Comparison of ENCODE assay signal across 21 cellular contexts in the genomic region with DNA sequence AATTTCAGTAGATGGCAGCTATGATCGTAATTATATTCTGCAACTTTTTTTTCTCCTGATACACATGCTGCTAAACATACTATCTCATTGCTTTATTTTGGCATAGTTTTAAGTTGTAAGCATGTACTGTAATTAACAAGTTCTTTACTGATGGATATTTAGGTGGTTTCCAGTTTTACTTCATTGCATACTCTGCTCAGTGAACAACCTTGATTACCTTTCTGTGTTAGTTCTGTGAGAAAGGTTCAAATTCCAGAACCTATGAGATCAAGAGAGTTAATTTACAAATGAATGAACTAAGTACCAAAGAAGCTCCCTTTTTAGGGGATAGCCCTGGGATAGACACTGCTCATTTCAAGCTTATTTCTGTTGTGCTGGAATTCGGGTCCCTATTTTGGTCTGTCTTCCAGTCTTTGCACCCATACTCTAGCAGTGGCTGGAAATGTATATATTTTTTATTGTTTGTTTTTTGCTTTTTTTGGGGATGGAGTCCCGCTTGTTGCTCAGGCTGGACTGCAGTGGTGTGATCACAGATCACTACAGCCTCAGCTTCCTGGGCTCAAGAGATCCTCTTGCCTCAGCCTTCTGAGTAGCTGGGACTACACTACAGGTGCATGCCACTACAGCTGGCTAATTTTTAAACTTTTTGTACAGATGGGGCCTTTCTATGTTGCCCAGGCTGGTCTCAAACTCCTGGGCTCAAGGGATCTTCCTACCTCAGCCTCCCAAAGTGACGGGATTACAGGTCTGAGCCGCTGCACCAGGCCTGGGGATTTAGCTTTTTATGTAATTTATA. TPM values are rescaled to one million over a fixed set of nuclear protein-coding genes. Genes with fewer than 3 reads are reported as not detected.
DNase-seq lines count a peak whose midpoint lies in the region; ATAC-seq and TF ChIP-seq lines count a peak whose summit lies in the region.
"Had no signal": no experiment of that assay in that cellular context is flagged by ENCODE, and none has a peak within 500 bp of the region (broad histone marks: within the 10 kb centered on the region; RNA-seq: fewer than 3 reads in every experiment).

No MANE protein-coding gene starts in this region.

- H2BK120ac ChIP-seq in trophoblast cell (ENCODE audit: insufficient read depth, low read length, poor library complexity) = no peak overlapping the region

- no peak overlapping the region for H3K23ac ChIP-seq in trophoblast cell (ENCODE audit: low read length)

- H3K79me1 ChIP-seq in trophoblast cell (ENCODE audit: low read length) = no peaks in the 10 kb centered on the region

- no peak overlapping the region for H4K91ac ChIP-seq in trophoblast cell (ENCODE audit: low read depth, low read length)

- no peak overlapping the region for H3K4me3 Mint-ChIP-seq in activated CD8-positive, alpha-beta T cell treated with anti-CD3 and anti-CD28 coated beads for 36 hours
- H3K4me3 Mint-ChIP-seq in activated CD8-positive, alpha-beta T cell treated with anti-CD3 and anti-CD28 coated beads, Interleukin-2, amount 10 ng/mL, durations not matched to agents 7 days and 5 days = no peak overlapping the region
- H3K4me3 Mint-ChIP-seq: nephron progenitor cell had no signal

- H3K4me2 ChIP-seq in hepatocyte (peak overlapping the region; percentile 61), trophoblast cell (ENCODE audit: low read length) (no peak overlapping the region), MM.1S (ENCODE audit: low read depth, low read length) (no peak overlapping the region)

- no peak overlapping the region for H2AK5ac ChIP-seq in trophoblast cell (ENCODE audit: low read length)

- intact Hi-C loops in activated CD8-positive, alpha-beta T cell treated with anti-CD3 and anti-CD28 coated beads for 36 hours (cut with micrococcal nuclease) = no loop called here

- H2BK5ac ChIP-seq in trophoblast cell (ENCODE audit: low read depth, low read length, poor library complexity) = no peak overlapping the region

- no peak for DNase-seq in activated CD8-positive, alpha-beta T cell treated with anti-CD3 and anti-CD28 coated beads for 36 hours
- no peak for DNase-seq in activated CD8-positive, alpha-beta T cell treated with anti-CD3 and anti-CD28 coated beads, Interleukin-2, amount 10 ng/mL, durations not matched to agents 7 days and 5 days
- DNase-seq in hepatocyte (ENCODE audit: low spot score) (no peak), trophoblast cell (peak in 1 of 2 donors; percentile 28), islet precursor cell (no peak), MM.1S (no peak)
- DNase-seq in activated CD4-positive, alpha-beta T cell treated with anti-CD3 and anti-CD28 coated beads, Interleukin-2, amount 50 U/mL, for 48 hours = no peak
- DNase-seq: activated CD4-positive, alpha-beta T cell treated with anti-CD3 and anti-CD28 coated beads, Interleukin-2, amount 50 U/mL, for 4 hours; activated effector memory CD4-positive, alpha-beta T cell treated with Interleukin-2 at 50 U/mL for 16 hours; Calu3; dorsolateral prefrontal cortex; heart right ventricle; left lung; MG63; NCI-H82; nephron progenitor cell; stimulated activated CD4-positive, alpha-beta T cell treated with anti-CD3 and anti-CD28 coated beads, Interleukin-4, amount 100 ng/mL, for 1 hour; T-helper 9 cell had no signal

- H3K9ac ChIP-seq in HUES48 (ENCODE audit: low read depth, low read length) (no peak overlapping the region), trophoblast cell (ENCODE audit: low read length) (no peak overlapping the region), MM.1S (ENCODE audit: low read length) (no peak overlapping the region)

- no peak overlapping the region for H4K12ac ChIP-seq in trophoblast cell (ENCODE audit: low read depth, low read length)

- H2BK12ac ChIP-seq in trophoblast cell (ENCODE audit: low read length) = no peak overlapping the region

- H3K4me1 Mint-ChIP-seq in activated CD8-positive, alpha-beta T cell treated with anti-CD3 and anti-CD28 coated beads for 36 hours (ENCODE audit: low read depth) = peaks cover 92% of the 10 kb centered on the region
- peaks cover 61% of the 10 kb centered on the region for H3K4me1 Mint-ChIP-seq in activated CD8-positive, alpha-beta T cell treated with anti-CD3 and anti-CD28 coated beads, Interleukin-2, amount 10 ng/mL, durations not matched to agents 7 days and 5 days (ENCODE audit: low read depth)

- peaks cover 79% of the 10 kb centered on the region for H3K4me1 ChIP-seq in HUES48 (ENCODE audit: control insufficient read depth, insufficient read depth, low read length)
- peaks cover 53% of the 10 kb centered on the region for H3K4me1 ChIP-seq in hepatocyte (ENCODE audit: insufficient read depth)
- peaks cover 2 to 8% of the 10 kb centered on the region in 2 experiments for H3K4me1 ChIP-seq in trophoblast cell (ENCODE audit: control insufficient read depth in 1 of 2, insufficient read depth in 2 of 2, low read length in 2 of 2)
- H3K4me1 ChIP-seq in MM.1S (ENCODE audit: low read length) = peaks cover 3% of the 10 kb centered on the region

- TF ChIP-seq CTCF in activated CD8-positive, alpha-beta T cell treated with anti-CD3 and anti-CD28 coated beads for 36 hours (IDR thresholded peaks at IDR 0.05) = no peak
- TF ChIP-seq CTCF in hepatocyte (IDR thresholded peaks at IDR 0.05; ENCODE audit: poor library complexity) (no peak), MM.1S (IDR thresholded peaks at IDR 0.05; ENCODE audit: low read length) (no peak)

- H3K27ac Mint-ChIP-seq in activated CD8-positive, alpha-beta T cell treated with anti-CD3 and anti-CD28 coated beads for 36 hours = peak overlapping the region; percentile 7
- no peak overlapping the region for H3K27ac Mint-ChIP-seq in activated CD8-positive, alpha-beta T cell treated with anti-CD3 and anti-CD28 coated beads, Interleukin-2, amount 10 ng/mL, durations not matched to agents 7 days and 5 days
- H3K27ac Mint-ChIP-seq: nephron progenitor cell had no signal

- ATAC-seq in activated CD8-positive, alpha-beta T cell treated with anti-CD3 and anti-CD28 coated beads for 36 hours = no peak
- no peak for ATAC-seq in activated CD8-positive, alpha-beta T cell treated with anti-CD3 and anti-CD28 coated beads, Interleukin-2, amount 10 ng/mL, durations not matched to agents 7 days and 5 days
- ATAC-seq: left lung, sciatic nerve had no signal

- 92% methylated on average over 5 of the region's 5 CpGs for WGBS in hepatocyte (ENCODE audit: low lambda C conversion rate, missing lambda C conversion rate)
- no CpG with 5 or more reads among the region's 5 CpGs for WGBS in trophoblast cell (ENCODE audit: extremely low coverage, insufficient coverage, insufficient read length)

- H2AFZ ChIP-seq in hepatocyte (no peak overlapping the region), trophoblast cell (ENCODE audit: insufficient read depth, low read length, poor library complexity) (no peak overlapping the region), MM.1S (ENCODE audit: low read length) (no peak overlapping the region)

- H3K36me3 Mint-ChIP-seq in activated CD8-positive, alpha-beta T cell treated with anti-CD3 and anti-CD28 coated beads for 36 hours (ENCODE audit: low read depth) = peaks cover 4% of the 10 kb centered on the region
- H3K36me3 Mint-ChIP-seq in activated CD8-positive, alpha-beta T cell treated with anti-CD3 and anti-CD28 coated beads, Interleukin-2, amount 10 ng/mL, durations not matched to agents 7 days and 5 days (ENCODE audit: low read depth) = no peaks in the 10 kb centered on the region

- H3K27me3 ChIP-seq in HUES48 (ENCODE audit: control insufficient read depth, insufficient read depth, low read length) = no peaks in the 10 kb centered on the region
- no peaks in the 10 kb centered on the region for H3K27me3 ChIP-seq in hepatocyte
- no peaks in the 10 kb centered on the region for H3K27me3 ChIP-seq in trophoblast cell (ENCODE audit: insufficient read depth, low read length)
- H3K27me3 ChIP-seq in MM.1S (replicated peaks; ENCODE audit: insufficient read depth, low read length) = no peaks in the 10 kb centered on the region
- H3K27me3 ChIP-seq: dorsolateral prefrontal cortex, heart right ventricle, left lung, MG63 had no signal

- POLR2A ChIA-PET in activated CD8-positive, alpha-beta T cell treated with anti-CD3 and anti-CD28 coated beads for 36 hours (lab: Charles Lee) = interaction anchor here (1.2 kb wide), 1 partner anchor 10 kb away, joined by 6 read pairs; no protein-coding TSS in a partner anchor
- POLR2A ChIA-PET in activated CD8-positive, alpha-beta T cell treated with anti-CD3 and anti-CD28 coated beads, Interleukin-2, amount 10 ng/mL, durations not matched to agents 7 days and 5 days (lab: Charles Lee) = interaction anchor here (0.8 to 1.0 kb wide), 2 partner anchors 10 to 30 kb away, joined by 3 read pairs; no protein-coding TSS in a partner anchor

- no peaks in the 10 kb centered on the region for H3K9me3 Mint-ChIP-seq in activated CD8-positive, alpha-beta T cell treated with anti-CD3 and anti-CD28 coated beads for 36 hours
- no peaks in the 10 kb centered on the region for H3K9me3 Mint-ChIP-seq in activated CD8-positive, alpha-beta T cell treated with anti-CD3 and anti-CD28 coated beads, Interleukin-2, amount 10 ng/mL, durations not matched to agents 7 days and 5 days (ENCODE audit: insufficient read depth)

- no peak overlapping the region for H3K14ac ChIP-seq in trophoblast cell (ENCODE audit: low read length)

- H3K9me2 ChIP-seq in hepatocyte (replicated peaks; ENCODE audit: insufficient read depth) (no peaks in the 10 kb centered on the region), MM.1S (replicated peaks; ENCODE audit: insufficient read depth, low read length) (no peaks in the 10 kb centered on the region)

- no peaks in the 10 kb centered on the region for H3K9me3 ChIP-seq in HUES48 (ENCODE audit: control insufficient read depth, insufficient read depth, low read length)
- no peaks in the 10 kb centered on the region for H3K9me3 ChIP-seq in hepatocyte (ENCODE audit: low read depth)
- H3K9me3 ChIP-seq in trophoblast cell (ENCODE audit: insufficient read depth, low read depth, low read length) = no peaks in the 10 kb centered on the region
- H3K9me3 ChIP-seq in MM.1S (replicated peaks; ENCODE audit: insufficient read depth, low read length) = no peaks in the 10 kb centered on the region
- H3K9me3 ChIP-seq: HAP-1, heart right ventricle, left lung, MG63 had no signal

- peaks cover 100% of the 10 kb centered on the region for H4K20me1 ChIP-seq in hepatocyte (ENCODE audit: insufficient read depth, poor library complexity, severe bottlenecking)
- H4K20me1 ChIP-seq in MM.1S (ENCODE audit: insufficient read depth, low read length) = peaks cover 51% of the 10 kb centered on the region

- CTCF ChIA-PET in activated CD8-positive, alpha-beta T cell treated with anti-CD3 and anti-CD28 coated beads for 36 hours (lab: Charles Lee) = interaction anchor here (0.8 kb wide), 1 partner anchor 37 kb away, joined by 3 read pairs; no protein-coding TSS in a partner anchor
- CTCF ChIA-PET in activated CD8-positive, alpha-beta T cell treated with anti-CD3 and anti-CD28 coated beads, Interleukin-2, amount 10 ng/mL, durations not matched to agents 7 days and 5 days (lab: Charles Lee) = interaction anchor here (1.0 kb wide), 1 partner anchor 19 kb away, joined by 5 read pairs; no protein-coding TSS in a partner anchor

- no peaks in the 10 kb centered on the region for H3K27me3 Mint-ChIP-seq in activated CD8-positive, alpha-beta T cell treated with anti-CD3 and anti-CD28 coated beads for 36 hours
- no peaks in the 10 kb centered on the region for H3K27me3 Mint-ChIP-seq in activated CD8-positive, alpha-beta T cell treated with anti-CD3 and anti-CD28 coated beads, Interleukin-2, amount 10 ng/mL, durations not matched to agents 7 days and 5 days (ENCODE audit: low read depth)

- H3K36me3 ChIP-seq in HUES48 (ENCODE audit: control insufficient read depth, insufficient read depth, low read length) (no peaks in the 10 kb centered on the region), hepatocyte (replicated peaks; ENCODE audit: insufficient read depth, low read depth) (no peaks in the 10 kb centered on the region), trophoblast cell (ENCODE audit: control insufficient read depth in 1 of 2, insufficient read depth in 2 of 2, low read length in 2 of 2) (no peaks in the 10 kb centered on the region), MM.1S (replicated peaks; ENCODE audit: insufficient read depth, low read length) (no peaks in the 10 kb centered on the region)
- H3K36me3 ChIP-seq: HAP-1, heart right ventricle, left lung, MG63 had no signal

- no peak overlapping the region for H3K18ac ChIP-seq in trophoblast cell (ENCODE audit: low read length)

- H4K8ac ChIP-seq in trophoblast cell (ENCODE audit: low read depth, low read length) = no peak overlapping the region

- peak overlapping the region; percentile 43 for H3K4ac ChIP-seq in trophoblast cell (ENCODE audit: low read depth, low read length)

- H3F3A ChIP-seq in MM.1S (ENCODE audit: insufficient read depth, low read length) = no peaks in the 10 kb centered on the region; the same call in 1 of the 2 replicates

- H3K27ac ChIP-seq in HUES48 (ENCODE audit: low read depth, low read length) = peak overlapping the region; percentile 78
- H3K27ac ChIP-seq in hepatocyte = peak overlapping the region; percentile 40
- H3K27ac ChIP-seq in trophoblast cell (ENCODE audit: low read depth, low read length) = no peak overlapping the region
- H3K27ac ChIP-seq in MM.1S (ENCODE audit: low read length) = no peak overlapping the region
- H3K27ac ChIP-seq: dorsolateral prefrontal cortex, heart right ventricle, left lung had no signal

- H3K79me2 ChIP-seq in hepatocyte (peaks cover 100% of the 10 kb centered on the region), trophoblast cell (ENCODE audit: control insufficient read depth, insufficient read depth, low read length, poor library complexity) (peaks cover 22% of the 10 kb centered on the region), MM.1S (ENCODE audit: low read length) (peaks cover 99% of the 10 kb centered on the region)

- peak overlapping the region; percentile 42 for H3K4me3 ChIP-seq in HUES48 (ENCODE audit: low read depth, low read length)
- H3K4me3 ChIP-seq in hepatocyte = no peak overlapping the region
- H3K4me3 ChIP-seq in trophoblast cell (ENCODE audit: low read depth, low read length) = no peak overlapping the region
- no peak overlapping the region for H3K4me3 ChIP-seq in MM.1S (ENCODE audit: low read length)
- H3K4me3 ChIP-seq: dorsolateral prefrontal cortex, HAP-1, heart right ventricle, left lung, MG63 had no signal

RNA-seq across cellular contexts. Expression of a gene that starts 10.6 kb away (rescaled TPM):
- total RNA-seq in activated CD8-positive, alpha-beta T cell treated with anti-CD3 and anti-CD28 coated beads for 36 hours = 100 to 1,000 TPM; 176 to 178 TPM
- total RNA-seq in activated CD8-positive, alpha-beta T cell treated with anti-CD3 and anti-CD28 coated beads, Interleukin-2, amount 10 ng/mL, durations not matched to agents 7 days and 5 days = 100 to 1,000 TPM; 163 to 166 TPM
- total RNA-seq in hepatocyte = 149 and 151 TPM in 2 replicates
- polyA plus RNA-seq in hepatocyte = 91.9 and 97.7 TPM in 2 replicates
- polyA plus RNA-seq in trophoblast cell (2013) = 521 and 554 TPM in 2 replicates

Comparison
In these comparisons a context has a peak if more than half of its experiments do, and no peak if none do; other contexts are left out.
1. H3K27ac ChIP-seq: peak in HUES48 (single experiment) and hepatocyte (single experiment); none in trophoblast cell (single experiment) and MM.1S (single experiment).